15 cellular contexts compared by ENCODE assay signal in genomic region chr17:1767358-1767757, GRCh38. TPM values are rescaled to one million over a fixed set of nuclear protein-coding genes. Genes with fewer than 3 reads are reported as not detected.
DNase-seq lines count a peak whose midpoint lies in the region; ATAC-seq, FAIRE-seq and TF ChIP-seq lines count a peak whose summit lies in the region.
"Had no signal": no experiment of that assay in that cellular context is flagged by ENCODE, and none has a peak within 500 bp of the region (broad histone marks: within the 10 kb centered on the region; RNA-seq: fewer than 3 reads in every experiment).

No MANE protein-coding gene starts in this region.

- H3K27ac Mint-ChIP-seq in nephron progenitor cell: no peak overlapping the region

- peaks cover 40% of the 10 kb centered on the region for H3K4me1 Mint-ChIP-seq in nephron progenitor cell

- intact Hi-C loops in psoas muscle (cut with DNase I): no loop called here

- peak overlapping the region in 7 of 11 experiments; percentile 14 to 50 (median 32); a peak in 7 of 22 replicates for H3K27ac ChIP-seq in BLaER1 treated with 17β-estradiol and CSF1 and Interleukin-3, amounts not matched to agents 10 nM and 100 nM
- H3K27ac ChIP-seq in psoas muscle: peak overlapping the region; percentile 92

- no peak for FAIRE-seq in GM12891 (lab: Jason Lieb, UNC)
- FAIRE-seq: kidney had no signal

- no peak overlapping the region for H3K4me3 ChIP-seq in BLaER1 treated with 17β-estradiol and CSF1 and Interleukin-3, amounts not matched to agents 10 nM and 100 nM
- H3K4me3 ChIP-seq in H7 (ENCODE audit: insufficient read depth, low read depth, low read length) (no peak overlapping the region), choroid plexus epithelial cell (ENCODE audit: low read depth, low read length) (no peak overlapping the region), psoas muscle (no peak overlapping the region)

- H3K9ac ChIP-seq in BLaER1 treated with 17β-estradiol and CSF1 and Interleukin-3, amounts not matched to agents 10 nM and 100 nM: no peak overlapping the region

- no peaks in the 10 kb centered on the region for H3K9me3 ChIP-seq in BLaER1 treated with 17β-estradiol and CSF1 and Interleukin-3, amounts not matched to agents 10 nM and 100 nM (replicated peaks in 1 of 11)
- H3K9me3 ChIP-seq in psoas muscle: no peaks in the 10 kb centered on the region
- H3K9me3 ChIP-seq: BE2C had no signal

- H3K36me3 ChIP-seq in BLaER1 treated with 17β-estradiol and CSF1 and Interleukin-3, amounts not matched to agents 10 nM and 100 nM: no peaks in the 10 kb centered on the region
- H3K36me3 ChIP-seq in H7 (replicated peaks; ENCODE audit: control insufficient read depth, insufficient read depth, low read length) (no peaks in the 10 kb centered on the region), psoas muscle (ENCODE audit: insufficient read depth in 1 of 2, low read depth in 1 of 2) (peaks cover 0 to 54% of the 10 kb centered on the region in 2 donors)
- H3K36me3 ChIP-seq: BE2C had no signal

- H4K20me1 ChIP-seq in BLaER1 treated with 17β-estradiol and CSF1 and Interleukin-3, amounts not matched to agents 10 nM and 100 nM: no peaks in the 10 kb centered on the region

- peak; percentile 45 for DNase-seq in H7
- no peak for DNase-seq in choroid plexus epithelial cell (ENCODE audit: low read depth)
- peak; percentile 61 to 88 for DNase-seq in psoas muscle
- DNase-seq in GM12891 (ENCODE audit: insufficient read length, low spot score): no peak
- no peak for DNase-seq in nephron progenitor cell
- DNase-seq: activated CD4-positive, CD25-positive, alpha-beta regulatory T cell; activated gamma-delta T cell treated with Interleukin-2 at 50 U/mL for 16 hours; kidney; NCI-H2081; posterior cingulate gyrus had no signal

- H3K27me3 ChIP-seq in BLaER1 treated with 17β-estradiol and CSF1 and Interleukin-3, amounts not matched to agents 10 nM and 100 nM: no peaks in the 10 kb centered on the region
- H3K27me3 ChIP-seq in H7 (ENCODE audit: control insufficient read depth, insufficient read depth, low read length): no peaks in the 10 kb centered on the region
- no peaks in the 10 kb centered on the region for H3K27me3 ChIP-seq in psoas muscle (ENCODE audit: insufficient read depth in 3 of 3, low read length in 2 of 3)
- H3K27me3 ChIP-seq: BE2C had no signal

- 23 to 36% (median 32%) methylated on average over 12 of the region's 12 CpGs for WGBS in psoas muscle, 3 donors

- H3K27me3 Mint-ChIP-seq in nephron progenitor cell (ENCODE audit: low read depth, poor library complexity): peaks cover 3% of the 10 kb centered on the region

- ATAC-seq in psoas muscle (peak; percentile 27 to 64 (median 48)), HG03354 (IDR thresholded peaks at IDR 0.05; ENCODE audit: poor library complexity, severe bottlenecking, unreplicated experiment) (no peak), HG02763 (IDR thresholded peaks at IDR 0.05; ENCODE audit: unreplicated experiment) (no peak)

- TF ChIP-seq CTCF in choroid plexus epithelial cell (conservative IDR thresholded peaks at IDR 0.05; ENCODE audit: low read depth, low read length): peak; percentile 14
- peak; percentile 27 for TF ChIP-seq CTCF in psoas muscle (IDR thresholded peaks at IDR 0.05)
- TF ChIP-seq CTCF in nephron progenitor cell (IDR thresholded peaks at IDR 0.05): no peak

- H3K4me2 ChIP-seq in BLaER1 treated with 17β-estradiol and CSF1 and Interleukin-3, amounts not matched to agents 10 nM and 100 nM: no peak overlapping the region

- H3K4me1 ChIP-seq in BLaER1 treated with 17β-estradiol and CSF1 and Interleukin-3, amounts not matched to agents 10 nM and 100 nM: peaks cover 79 to 98% (median 93%) of the 10 kb centered on the region in 10 experiments
- peaks cover 56% of the 10 kb centered on the region for H3K4me1 ChIP-seq in psoas muscle

- H3K4me3 Mint-ChIP-seq in nephron progenitor cell: no peak overlapping the region

- peaks cover 20% of the 10 kb centered on the region for H3K36me3 Mint-ChIP-seq in nephron progenitor cell (ENCODE audit: low read depth)

- H3K9me3 Mint-ChIP-seq in nephron progenitor cell: no peaks in the 10 kb centered on the region

- no peak for TF ChIP-seq POLR2A in GM12891 (IDR thresholded peaks at IDR 0.05; ENCODE audit: low read depth, low read length)

TF ChIP-seq in GM12891, 5 proteins besides CTCF, POLR2A, EP300 and RAD21:
- no peak for TF ChIP-seq POLR2AphosphoS5 (IDR thresholded peaks at IDR 0.05; ENCODE audit: low read depth, low read length)
- TF ChIP-seq SPI1 (IDR thresholded peaks at IDR 0.05; ENCODE audit: low read depth, low read length): no peak
- no peak for TF ChIP-seq POU2F2 (IDR thresholded peaks at IDR 0.05; ENCODE audit: low read depth, low read length)
- no peak for TF ChIP-seq PAX5 (IDR thresholded peaks at IDR 0.05; ENCODE audit: insufficient read depth, low read length, severe bottlenecking)

RNA-seq across cellular contexts. Expression of gene SERPINF1, which starts 5.5 kb away (rescaled TPM):
- 30.3 and 33.4 TPM in 2 replicates for total RNA-seq in H7 (2014; rRNA removed; shearing (Covaris generic))
- 100 to 1,000 TPM; 300 to 485 (median 454) TPM for total RNA-seq in psoas muscle
- 100 to 1,000 TPM; 236 to 500 (median 365) TPM for polyA plus RNA-seq in psoas muscle
- 5.4 TPM for polyA plus RNA-seq in GM12891 (2012; ENCODE audit: low read depth, missing spikeins)
- total RNA-seq: dermis microvascular lymphatic vessel endothelial cell had no signal

RNA-seq across cellular contexts. Expression of gene SERPINF2, which starts 24.7 kb away (rescaled TPM):
- total RNA-seq in H7 (2014; rRNA removed; shearing (Covaris generic)): 0.52 and 0.74 TPM in 2 replicates
- total RNA-seq in psoas muscle: 1 to 10 TPM in 2 of 4 donors, under 1 TPM in 2; 0.74 to 4.0 (median 2.2) TPM
- polyA plus RNA-seq in psoas muscle: 1 to 10 TPM; 2.4 to 3.9 (median 3.7) TPM
- polyA plus RNA-seq in GM12891 (2012; ENCODE audit: low read depth, missing spikeins): 0.26 TPM

RNA-seq across cellular contexts. Expression of gene WDR81, which starts 42.9 kb away (rescaled TPM):
- total RNA-seq in H7 (2014; rRNA removed; shearing (Covaris generic)): 13.2 and 14.3 TPM in 2 replicates
- total RNA-seq in psoas muscle: 10 to 100 TPM; 15.1 to 23.7 (median 20.8) TPM
- polyA plus RNA-seq in psoas muscle: 10 to 100 TPM; 18.1 to 27.9 (median 18.5) TPM
- polyA plus RNA-seq in GM12891 (2012; ENCODE audit: low read depth, missing spikeins): 6.8 TPM

RNA-seq across cellular contexts. Expression of gene TLCD2, which starts 57.2 kb away (rescaled TPM):
- 0.04 and 0.45 TPM in 2 replicates for total RNA-seq in H7 (2014; rRNA removed; shearing (Covaris generic))
- 1 to 10 TPM; 1.6 to 2.9 (median 1.9) TPM for total RNA-seq in psoas muscle
- polyA plus RNA-seq in psoas muscle: 1 to 10 TPM; 1.1 to 1.4 (median 1.1) TPM
- polyA plus RNA-seq in GM12891 (2012; ENCODE audit: low read depth, missing spikeins): 0.10 TPM

Comparison
In these comparisons a context has a peak if more than half of its experiments do, and no peak if none do; other contexts are left out.
1. DNase-seq: peak in H7 (single experiment) and psoas muscle (2 of 2); none in choroid plexus epithelial cell (single experiment), GM12891 (single experiment) and nephron progenitor cell (single experiment).
2. ATAC-seq: peak in psoas muscle (4 of 4); none in HG03354 (single experiment) and HG02763 (single experiment).